ENCODE assay signal across 6 cellular contexts in genomic region chr5:112849912-112850311, GRCh38.
"Had no signal": no experiment of that assay in that cellular context is flagged by ENCODE, and none has a peak within 500 bp of the region (broad histone marks: within the 10 kb centered on the region; RNA-seq: fewer than 3 reads in every experiment).

No MANE protein-coding gene starts in this region.

- DNase-seq: GDM1, GF-D8 had no signal

- FAIRE-seq: G401.6, GM12891, GM18507, GM19239 had no signal
